Comparison of ENCODE assay signal across 27 cellular contexts in the genomic region with DNA sequence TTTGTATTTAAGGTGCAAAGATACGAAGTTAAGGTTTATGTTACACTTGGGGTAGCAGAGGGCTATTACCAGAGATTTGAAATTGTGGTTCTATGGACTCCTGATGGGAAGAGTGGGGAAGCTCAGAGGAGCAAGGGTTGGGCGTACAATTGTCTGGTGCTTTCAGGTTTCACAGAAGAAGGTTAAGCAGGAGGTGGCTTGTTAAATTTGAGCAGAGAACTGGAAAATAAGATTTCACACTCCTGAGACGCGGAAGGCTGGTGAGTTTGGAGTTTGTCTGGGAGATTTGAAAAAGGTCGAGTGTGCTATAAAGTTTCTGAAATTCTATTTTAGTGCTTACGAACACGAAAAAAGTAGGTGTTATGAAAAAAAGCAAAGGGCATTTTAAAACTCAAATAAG.
DNase-seq lines count a peak whose midpoint lies in the region; ATAC-seq, FAIRE-seq and TF ChIP-seq lines count a peak whose summit lies in the region.
"Had no signal": no experiment of that assay in that cellular context is flagged by ENCODE, and none has a peak within 500 bp of the region (broad histone marks: within the 10 kb centered on the region; RNA-seq: fewer than 3 reads in every experiment).

No MANE protein-coding gene starts in this region.

- peaks cover 0 to 32% (median 2%) of the 10 kb centered on the region in 3 donors for H3K4me1 ChIP-seq in gastroesophageal sphincter
- H3K4me1 ChIP-seq: A549; BE2C; BLaER1 treated with 17β-estradiol and CSF1 and Interleukin-3, amounts not matched to agents 10 nM and 100 nM had no signal

- no peaks in the 10 kb centered on the region for H3K9me3 Mint-ChIP-seq in neural crest cell
- peaks cover 0 to 3% (median 0%) of the 10 kb centered on the region in 9 donors for H3K9me3 Mint-ChIP-seq in naive thymus-derived CD8-positive, alpha-beta T cell
- H3K9me3 Mint-ChIP-seq: CD4-positive, alpha-beta T cell had no signal

- TF ChIP-seq POLR2A in gastroesophageal sphincter (IDR thresholded peaks at IDR 0.05) (no peak), GM12891 (IDR thresholded peaks at IDR 0.05; ENCODE audit: low read depth, low read length) (no peak)

- no peak overlapping the region for H3K4me3 Mint-ChIP-seq in neural crest cell
- H3K4me3 Mint-ChIP-seq in naive thymus-derived CD8-positive, alpha-beta T cell = no peak overlapping the region
- H3K4me3 Mint-ChIP-seq: CD14-positive monocyte; CD4-positive, alpha-beta T cell; CD8-positive, alpha-beta memory T cell had no signal

- no peaks in the 10 kb centered on the region for H3K36me3 Mint-ChIP-seq in neural crest cell (ENCODE audit: low read depth)
- no peaks in the 10 kb centered on the region for H3K36me3 Mint-ChIP-seq in naive thymus-derived CD8-positive, alpha-beta T cell
- H3K36me3 Mint-ChIP-seq: CD14-positive monocyte; CD8-positive, alpha-beta memory T cell had no signal

- H3K27me3 ChIP-seq in gastroesophageal sphincter = no peaks in the 10 kb centered on the region
- H3K27me3 ChIP-seq: BE2C; BLaER1 treated with 17β-estradiol and CSF1 and Interleukin-3, amounts not matched to agents 10 nM and 100 nM had no signal

- H3K4me1 Mint-ChIP-seq in neural crest cell = peaks cover 19% of the 10 kb centered on the region
- no peaks in the 10 kb centered on the region for H3K4me1 Mint-ChIP-seq in naive thymus-derived CD8-positive, alpha-beta T cell
- H3K4me1 Mint-ChIP-seq: CD8-positive, alpha-beta memory T cell had no signal

- no peak for TF ChIP-seq CTCF in gastroesophageal sphincter (IDR thresholded peaks at IDR 0.05)
- no peak for TF ChIP-seq CTCF in neural crest cell (conservative IDR thresholded peaks at IDR 0.05)

- no peaks in the 10 kb centered on the region for H3K9me3 ChIP-seq in SK-N-MC (ENCODE audit: low read depth, low read length)
- no peaks in the 10 kb centered on the region for H3K9me3 ChIP-seq in gastroesophageal sphincter
- H3K9me3 ChIP-seq: A549; BE2C; BLaER1 treated with 17β-estradiol and CSF1 and Interleukin-3, amounts not matched to agents 10 nM and 100 nM had no signal

- POLR2A ChIA-PET in naive thymus-derived CD8-positive, alpha-beta T cell (lab: Charles Lee) = no interaction called here

- H3K27ac ChIP-seq in SK-N-MC = peak overlapping the region; percentile 10; the same call in 1 of the 2 replicates
- peak overlapping the region in 3 of 4 donors; percentile 11 to 67 (median 56) for H3K27ac ChIP-seq in gastroesophageal sphincter
- H3K27ac ChIP-seq: A549; BLaER1 treated with 17β-estradiol and CSF1 and Interleukin-3, amounts not matched to agents 10 nM and 100 nM had no signal

- TF ChIP-seq EP300 in gastroesophageal sphincter (IDR thresholded peaks at IDR 0.05) = no peak

- WGBS in gastroesophageal sphincter (ENCODE audit: low coverage in 1 of 2), 2 donors = 77 to 79% methylated on average over 4 to 7 of the region's 7 CpGs

- DNase-seq in SK-N-MC (ENCODE audit: low read depth, low spot score) (no peak), neural crest cell (ENCODE audit: low read depth, low spot score) (no peak), retina (peak; percentile 66), GM12891 (ENCODE audit: insufficient read length, low spot score) (no peak), NAMALWA (ENCODE audit: low spot score) (no peak), pons (ENCODE audit: low spot score) (no peak)
- no peak for DNase-seq in naive thymus-derived CD8-positive, alpha-beta T cell
- DNase-seq: 8988T; ACHN; AML-193; BE2C; CD4-positive, alpha-beta T cell; CD8-positive, alpha-beta memory T cell; DMS 273 treated with DMSO at 0.1 percent for 48 hours; DMS79; EL; GDM1; H7; HCEC 1CT had no signal

- H3K4me3 ChIP-seq in SK-N-MC (no peak overlapping the region), gastroesophageal sphincter (no peak overlapping the region)
- H3K4me3 ChIP-seq: A549; BLaER1 treated with 17β-estradiol and CSF1 and Interleukin-3, amounts not matched to agents 10 nM and 100 nM; GM12878 had no signal

- no peak for ATAC-seq in gastroesophageal sphincter
- no peak for ATAC-seq in naive thymus-derived CD8-positive, alpha-beta T cell
- ATAC-seq: A549, GM12878 had no signal

- H3K36me3 ChIP-seq in SK-N-MC (ENCODE audit: insufficient read depth, low read length) (no peaks in the 10 kb centered on the region), gastroesophageal sphincter (no peaks in the 10 kb centered on the region)
- H3K36me3 ChIP-seq: BE2C; BLaER1 treated with 17β-estradiol and CSF1 and Interleukin-3, amounts not matched to agents 10 nM and 100 nM had no signal

- no peak for FAIRE-seq in GM12891 (lab: Jason Lieb, UNC)
- FAIRE-seq: A549, D721Med, GM12878, GM18507, H1 had no signal

- H3K9ac ChIP-seq in SK-N-MC (ENCODE audit: insufficient read length) = no peak overlapping the region
- H3K9ac ChIP-seq: BLaER1 treated with 17β-estradiol and CSF1 and Interleukin-3, amounts not matched to agents 10 nM and 100 nM had no signal

- no peaks in the 10 kb centered on the region for H3K27me3 Mint-ChIP-seq in neural crest cell (ENCODE audit: low read depth)
- H3K27me3 Mint-ChIP-seq in naive thymus-derived CD8-positive, alpha-beta T cell = peaks cover 0 to 3% (median 2%) of the 10 kb centered on the region in 5 donors
- H3K27me3 Mint-ChIP-seq: CD4-positive, alpha-beta T cell; CD8-positive, alpha-beta memory T cell had no signal

- H3K27ac Mint-ChIP-seq in neural crest cell (ENCODE audit: unreplicated experiment) = peak overlapping the region; percentile 60
- no peak overlapping the region for H3K27ac Mint-ChIP-seq in naive thymus-derived CD8-positive, alpha-beta T cell
- H3K27ac Mint-ChIP-seq: CD14-positive monocyte; CD4-positive, alpha-beta T cell had no signal

TF ChIP-seq in GM12891, 5 proteins besides CTCF, POLR2A, EP300 and RAD21:
- TF ChIP-seq SPI1 (IDR thresholded peaks at IDR 0.05; ENCODE audit: low read depth, low read length) = no peak
- TF ChIP-seq PAX5 (IDR thresholded peaks at IDR 0.05; ENCODE audit: insufficient read depth, low read length, severe bottlenecking) = no peak
- TF ChIP-seq TAF1 (IDR thresholded peaks at IDR 0.05; ENCODE audit: low read depth, low read length) = no peak
TF ChIP-seq in GM12891: peak in this region for 0.
